ENCODE assay signal across 14 cellular contexts in the genomic region with DNA sequence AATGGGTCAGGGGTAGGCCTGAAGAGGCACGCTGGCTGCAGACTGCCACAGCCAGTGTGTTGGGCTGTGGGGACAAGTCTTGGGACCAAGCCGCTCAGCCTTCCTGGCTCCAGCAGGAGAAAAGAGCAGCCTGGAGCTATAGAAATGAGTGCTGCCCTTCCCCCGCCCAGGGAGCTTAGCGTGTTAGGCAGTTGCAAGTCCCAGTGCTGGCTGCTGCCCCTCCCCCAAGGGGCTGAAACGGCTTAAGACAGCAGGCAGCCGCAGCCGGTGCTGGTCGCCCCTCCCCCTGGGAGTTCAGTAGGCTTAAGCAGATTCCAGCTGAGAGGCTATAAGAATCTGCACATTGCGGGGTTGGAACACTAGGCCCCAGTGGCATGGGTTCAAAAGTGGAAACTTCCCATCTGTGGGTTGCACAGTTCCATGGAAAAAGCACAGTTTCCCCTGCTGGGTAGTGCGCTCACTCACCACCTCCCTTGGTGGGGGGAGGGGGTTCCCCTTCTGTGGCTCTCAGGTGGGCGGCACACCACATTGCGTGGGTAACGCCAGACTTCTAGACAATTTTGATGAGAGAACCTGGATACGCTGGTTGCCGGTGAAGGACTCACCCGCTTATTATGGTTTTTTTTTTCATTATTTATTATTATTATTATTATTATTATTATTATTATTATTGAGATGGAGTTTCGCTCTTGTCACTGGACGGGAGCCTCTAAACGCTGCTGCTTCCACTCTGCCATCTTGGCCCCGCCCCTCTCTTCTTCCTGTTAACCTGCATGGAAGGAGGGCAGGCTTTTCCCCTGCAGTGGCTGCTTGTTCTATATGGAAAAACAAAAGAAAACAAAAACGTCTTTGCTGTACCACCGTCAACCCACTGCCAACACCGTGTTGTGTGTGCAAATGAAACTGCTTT.
A peak's percentile ranks its signal among the peaks of the same experiment; 100 is the strongest.
DNase-seq lines count a peak whose midpoint lies in the region; ATAC-seq, FAIRE-seq and TF ChIP-seq lines count a peak whose summit lies in the region.
"Had no signal": no experiment of that assay in that cellular context is flagged by ENCODE, and none has a peak within 500 bp of the region (broad histone marks: within the 10 kb centered on the region; RNA-seq: fewer than 3 reads in every experiment).

No MANE protein-coding gene starts in this region.

- H3K4me2 ChIP-seq in astrocyte (ENCODE audit: low read length) = peak overlapping the region; percentile 26

- H3K9me3 ChIP-seq in ES-I3 (ENCODE audit: control insufficient read depth, insufficient read depth, low read length) (no peaks in the 10 kb centered on the region), astrocyte (ENCODE audit: insufficient read depth, low read depth, low read length) (no peaks in the 10 kb centered on the region), right cardiac atrium (ENCODE audit: control insufficient read depth, low read length) (no peaks in the 10 kb centered on the region)

- H3K4me1 Mint-ChIP-seq in astrocyte (ENCODE audit: low read depth, unreplicated experiment) = peaks cover 6% of the 10 kb centered on the region
- peaks cover 15% of the 10 kb centered on the region for H3K4me1 Mint-ChIP-seq in neural crest cell
- no peaks in the 10 kb centered on the region for H3K4me1 Mint-ChIP-seq in activated naive CD8-positive, alpha-beta T cell treated with anti-CD3 and anti-CD28 coated beads, Interleukin-2, amount 50 U/mL, for 24 hours
- H3K4me1 Mint-ChIP-seq: activated naive CD8-positive, alpha-beta T cell treated with anti-CD3 and anti-CD28 coated beads for 36 hours had no signal

- H3K27me3 Mint-ChIP-seq in astrocyte (ENCODE audit: low read depth, unreplicated experiment) (no peaks in the 10 kb centered on the region), neural crest cell (ENCODE audit: low read depth) (peaks cover 3% of the 10 kb centered on the region)
- H3K27me3 Mint-ChIP-seq in activated naive CD8-positive, alpha-beta T cell treated with anti-CD3 and anti-CD28 coated beads, Interleukin-2, amount 50 U/mL, for 24 hours = peaks cover 2% of the 10 kb centered on the region
- H3K27me3 Mint-ChIP-seq: dendritic cell treated with granulocyte-macrophage colony-stimulating factor and Interleukin-4, amounts not matched to agents 40 ng/mL and 50 ng/mL, for 4 days; stimulated activated naive CD8-positive, alpha-beta T cell treated with anti-CD3 and anti-CD28 coated beads, Interleukin-15, Interleukin-2, amounts not matched to agents 100 ng/mL and 50 ng/mL, for 24 hours had no signal

- no peak for FAIRE-seq in astrocyte (lab: Jason Lieb, UNC)

- no peaks in the 10 kb centered on the region for H3K79me2 ChIP-seq in astrocyte (ENCODE audit: insufficient read depth, low read length)

- ATAC-seq in right cardiac atrium = peak in 1 of 2 donors; percentile 22
- ATAC-seq in activated naive CD8-positive, alpha-beta T cell treated with anti-CD3 and anti-CD28 coated beads, Interleukin-2, amount 50 U/mL, for 24 hours = no peak

- peak overlapping the region; percentile 18 for H2AFZ ChIP-seq in astrocyte (ENCODE audit: low read depth, low read length)

- TF ChIP-seq CTCF in astrocyte (IDR thresholded peaks at IDR 0.05; ENCODE audit: insufficient read depth, low read depth, low read length) (no peak), neural crest cell (conservative IDR thresholded peaks at IDR 0.05) (no peak)

- H3K9ac ChIP-seq in ES-I3 (ENCODE audit: low read depth, low read length) (peak overlapping the region; percentile 51; the same call in 1 of the 2 replicates), astrocyte (ENCODE audit: low read length) (no peak overlapping the region)

- intact Hi-C loops in right cardiac atrium (cut with DNase I) = no loop called here

- H3K36me3 ChIP-seq in ES-I3 (ENCODE audit: insufficient read depth, low read length) = no peaks in the 10 kb centered on the region
- H3K36me3 ChIP-seq in astrocyte (ENCODE audit: insufficient read depth, low read length) = no peaks in the 10 kb centered on the region

- H3K4me3 Mint-ChIP-seq in astrocyte (ENCODE audit: unreplicated experiment) (no peak overlapping the region), neural crest cell (no peak overlapping the region)
- no peak overlapping the region for H3K4me3 Mint-ChIP-seq in activated naive CD8-positive, alpha-beta T cell treated with anti-CD3 and anti-CD28 coated beads, Interleukin-2, amount 50 U/mL, for 24 hours
- H3K4me3 Mint-ChIP-seq: activated naive CD8-positive, alpha-beta T cell treated with anti-CD3 and anti-CD28 coated beads for 36 hours; dendritic cell treated with granulocyte-macrophage colony-stimulating factor and Interleukin-4, amounts not matched to agents 40 ng/mL and 50 ng/mL, for 4 days; stimulated activated naive CD8-positive, alpha-beta T cell treated with anti-CD3 and anti-CD28 coated beads, Interleukin-15, Interleukin-2, amounts not matched to agents 100 ng/mL and 50 ng/mL, for 24 hours had no signal

- DNase-seq in astrocyte (ENCODE audit: low read depth) = peak; percentile 31
- DNase-seq in right cardiac atrium = peak; percentile 45 to 88 (median 79)
- peak; percentile 66 for DNase-seq in neural crest cell (ENCODE audit: low read depth, low spot score)
- no peak for DNase-seq in NCI-H2029 treated with DMSO at 0.1 percent for 48 hours (lab: John Stamatoyannopoulos, UW)
- DNase-seq in activated naive CD8-positive, alpha-beta T cell treated with anti-CD3 and anti-CD28 coated beads, Interleukin-2, amount 50 U/mL, for 24 hours = no peak
- DNase-seq in NCI-H1694 treated with DMSO at 0.1 percent for 48 hours (lab: John Stamatoyannopoulos, UW) = no peak
- DNase-seq in ureter (ENCODE audit: low spot score) = no peak
- DNase-seq: activated naive CD8-positive, alpha-beta T cell treated with anti-CD3 and anti-CD28 coated beads for 36 hours; foreskin melanocyte; NCI-H510A treated with DMSO at 0.1 percent for 48 hours; SHP77 had no signal

- H3K27ac Mint-ChIP-seq in astrocyte (ENCODE audit: unreplicated experiment) = no peak overlapping the region
- H3K27ac Mint-ChIP-seq in neural crest cell (ENCODE audit: unreplicated experiment) = peak overlapping the region; percentile 46
- H3K27ac Mint-ChIP-seq in activated naive CD8-positive, alpha-beta T cell treated with anti-CD3 and anti-CD28 coated beads, Interleukin-2, amount 50 U/mL, for 24 hours = no peak overlapping the region
- H3K27ac Mint-ChIP-seq: activated naive CD8-positive, alpha-beta T cell treated with anti-CD3 and anti-CD28 coated beads for 36 hours; dendritic cell treated with granulocyte-macrophage colony-stimulating factor and Interleukin-4, amounts not matched to agents 40 ng/mL and 50 ng/mL, for 4 days; stimulated activated naive CD8-positive, alpha-beta T cell treated with anti-CD3 and anti-CD28 coated beads, Interleukin-15, Interleukin-2, amounts not matched to agents 100 ng/mL and 50 ng/mL, for 24 hours had no signal

- H3K4me1 ChIP-seq in ES-I3 (ENCODE audit: insufficient read depth, low read length) (peaks cover 10% of the 10 kb centered on the region), astrocyte (ENCODE audit: insufficient read depth, low read length) (peaks cover 2% of the 10 kb centered on the region), right cardiac atrium (ENCODE audit: control insufficient read depth, insufficient read depth, low read length) (no peaks in the 10 kb centered on the region)

- H3K9me3 Mint-ChIP-seq in astrocyte (ENCODE audit: unreplicated experiment) (peaks cover 9% of the 10 kb centered on the region), neural crest cell (peaks cover 9% of the 10 kb centered on the region)
- H3K9me3 Mint-ChIP-seq in activated naive CD8-positive, alpha-beta T cell treated with anti-CD3 and anti-CD28 coated beads, Interleukin-2, amount 50 U/mL, for 24 hours = no peaks in the 10 kb centered on the region

- H3K27me3 ChIP-seq in astrocyte (ENCODE audit: insufficient read depth, low read length) (peaks cover 7% of the 10 kb centered on the region), right cardiac atrium (ENCODE audit: control insufficient read depth, insufficient read depth) (no peaks in the 10 kb centered on the region)

- H3K27ac ChIP-seq in astrocyte (ENCODE audit: low read depth, low read length) (no peak overlapping the region), right cardiac atrium (ENCODE audit: low read length) (no peak overlapping the region)

- H4K20me1 ChIP-seq in astrocyte (ENCODE audit: insufficient read depth, low read length) = no peaks in the 10 kb centered on the region

- 58% methylated on average over 23 of the region's 23 CpGs for WGBS in right cardiac atrium

- H3K36me3 Mint-ChIP-seq in astrocyte (ENCODE audit: low read depth, unreplicated experiment) (peaks cover 2% of the 10 kb centered on the region), neural crest cell (ENCODE audit: low read depth) (peaks cover 9% of the 10 kb centered on the region)
- H3K36me3 Mint-ChIP-seq in activated naive CD8-positive, alpha-beta T cell treated with anti-CD3 and anti-CD28 coated beads, Interleukin-2, amount 50 U/mL, for 24 hours (ENCODE audit: low read depth) = no peaks in the 10 kb centered on the region
- H3K36me3 Mint-ChIP-seq: activated naive CD8-positive, alpha-beta T cell treated with anti-CD3 and anti-CD28 coated beads for 36 hours had no signal

- H3K4me3 ChIP-seq in astrocyte (ENCODE audit: insufficient read depth, low read depth, low read length) = no peak overlapping the region
- H3K4me3 ChIP-seq in right cardiac atrium (ENCODE audit: low read length) = no peak overlapping the region

Comparison
In these comparisons a context has a peak if more than half of its experiments do, and no peak if none do; other contexts are left out.
1. DNase-seq: peak in astrocyte (single experiment), right cardiac atrium (3 of 3) and neural crest cell (single experiment); none in NCI-H2029 treated with DMSO at 0.1 percent for 48 hours (single experiment), activated naive CD8-positive, alpha-beta T cell treated with anti-CD3 and anti-CD28 coated beads, Interleukin-2, amount 50 U/mL, for 24 hours (single experiment), NCI-H1694 treated with DMSO at 0.1 percent for 48 hours (single experiment) and ureter (single experiment).